ENCODE assay signal across 10 cellular contexts in the genomic region with DNA sequence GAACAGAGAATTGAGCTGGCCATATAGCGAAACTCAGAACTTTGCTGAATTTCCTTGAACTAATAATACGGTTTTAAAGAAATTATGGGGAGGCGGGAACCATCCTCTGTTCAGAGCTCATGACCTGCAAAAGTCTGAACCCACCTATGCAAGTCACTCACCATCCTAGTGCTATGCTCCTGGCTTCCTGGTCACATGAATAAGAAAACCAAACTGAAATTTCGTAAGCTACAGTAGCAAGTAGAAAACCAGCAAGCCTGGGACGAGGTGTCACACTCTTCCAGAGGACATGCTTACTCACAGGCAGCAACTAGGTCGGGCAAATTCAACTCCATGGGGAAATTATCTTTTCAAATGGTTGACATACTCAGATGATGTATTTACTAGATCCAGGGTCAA. TPM values are rescaled to one million over a fixed set of nuclear protein-coding genes. Genes with fewer than 3 reads are reported as not detected.
A peak's percentile ranks its signal among the peaks of the same experiment; 100 is the strongest.
DNase-seq lines count a peak whose midpoint lies in the region; ATAC-seq and FAIRE-seq lines count a peak whose summit lies in the region.
"Had no signal": no experiment of that assay in that cellular context is flagged by ENCODE, and none has a peak within 500 bp of the region (broad histone marks: within the 10 kb centered on the region; RNA-seq: fewer than 3 reads in every experiment).

No MANE protein-coding gene starts in this region.

- peak; percentile 25 for ATAC-seq in GM18520 (IDR thresholded peaks at IDR 0.05; ENCODE audit: unreplicated experiment)
- peak; percentile 55 for ATAC-seq in GM21825 (IDR thresholded peaks at IDR 0.05; ENCODE audit: unreplicated experiment)
- ATAC-seq in HG03520 (IDR thresholded peaks at IDR 0.05; ENCODE audit: unreplicated experiment), result peak; percentile 61
- peak; percentile 25 for ATAC-seq in esophagus mucosa
- ATAC-seq in left lobe of liver, result no peak
- ATAC-seq in left cardiac atrium, result no peak
- no peak for ATAC-seq in HG03159 (IDR thresholded peaks at IDR 0.05; ENCODE audit: unreplicated experiment)
- ATAC-seq: left ventricle myocardium superior had no signal

- no peak for FAIRE-seq in frontal cortex (lab: Jason Lieb, UNC)

- DNase-seq in left lobe of liver (ENCODE audit: low spot score) (no peak), left cardiac atrium (no peak), frontal cortex (ENCODE audit: low spot score in 2 of 2) (no peak)
- DNase-seq: left ventricle myocardium superior, NCI-H446 had no signal

- intact Hi-C loops in left cardiac atrium (cut with DNase I), result no loop called here

RNA-seq across cellular contexts. Expression of a gene that starts 31.2 kb away (rescaled TPM):
- not detected for total RNA-seq in esophagus mucosa
- not detected for total RNA-seq in left lobe of liver
- total RNA-seq in left cardiac atrium, result not detected
- total RNA-seq in frontal cortex, result not detected
- total RNA-seq: left ventricle myocardium superior had no signal

Comparison
In these comparisons a context has a peak if more than half of its experiments do, and no peak if none do; other contexts are left out.
1. ATAC-seq: peak in GM18520 (single experiment), GM21825 (single experiment), HG03520 (single experiment) and esophagus mucosa (single experiment); none in left lobe of liver (single experiment), left cardiac atrium (0 of 2) and HG03159 (single experiment).